In the genomic region with DNA sequence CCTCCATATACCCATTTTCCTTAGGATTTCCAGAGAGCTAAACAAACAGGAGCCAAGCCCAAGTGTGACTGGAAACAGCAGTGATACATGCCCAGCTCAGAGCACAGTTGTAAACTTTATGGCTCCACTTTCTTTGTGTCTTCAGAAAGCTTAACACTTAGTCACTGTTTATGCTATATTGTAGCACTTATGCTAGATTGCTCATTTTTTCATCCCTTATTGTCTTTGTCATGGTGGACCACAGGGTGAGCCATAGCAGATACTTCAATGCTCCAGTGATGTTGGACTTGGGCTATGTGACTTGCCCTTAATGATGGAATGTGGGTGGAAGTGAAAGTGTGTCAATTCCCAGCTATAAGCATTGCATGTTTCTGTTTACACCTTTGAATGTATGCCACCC, we compare ENCODE assay signal across 27 cellular contexts.
A peak's percentile ranks its signal among the peaks of the same experiment; 100 is the strongest.
DNase-seq lines count a peak whose midpoint lies in the region; ATAC-seq, FAIRE-seq and TF ChIP-seq lines count a peak whose summit lies in the region.
"Had no signal": no experiment of that assay in that cellular context is flagged by ENCODE, and none has a peak within 500 bp of the region (broad histone marks: within the 10 kb centered on the region; RNA-seq: fewer than 3 reads in every experiment).

No MANE protein-coding gene starts in this region.

- H3K27me3 ChIP-seq in PC-3 (ENCODE audit: low read length) (no peaks in the 10 kb centered on the region), small intestine (ENCODE audit: control insufficient read depth in 2 of 2, insufficient read depth in 2 of 2, low read length in 2 of 2) (no peaks in the 10 kb centered on the region)
- H3K27me3 ChIP-seq: BLaER1 had no signal

- H4K20me1 ChIP-seq in PC-3 (ENCODE audit: low read length), result no peaks in the 10 kb centered on the region
- H4K20me1 ChIP-seq: BLaER1 had no signal

- no peak for ATAC-seq in PC-3
- ATAC-seq: GM23338, HCT116, HepG2, Panc1 had no signal

- no peak for TF ChIP-seq CTCF in PC-3 (conservative IDR thresholded peaks at IDR 0.05; ENCODE audit: low read depth, low read length)

- H3K4me1 ChIP-seq in PC-3 (ENCODE audit: insufficient read depth, low read length) (peaks cover 26% of the 10 kb centered on the region), small intestine (ENCODE audit: control insufficient read depth in 2 of 2, insufficient read depth in 1 of 2, low read depth in 1 of 2, low read length in 1 of 2) (peaks cover 0 to 4% of the 10 kb centered on the region in 2 donors)
- H3K4me1 ChIP-seq: BLaER1 had no signal

- BruUV-seq in PC-3 (replicated peaks; lab: Mats Ljungman, UMichigan), result no TSS peak

- intact Hi-C loops in PC-3 (cut with micrococcal nuclease), result no loop called here

- H3K9me3 ChIP-seq in PC-3 (ENCODE audit: low read length) (no peaks in the 10 kb centered on the region), small intestine (ENCODE audit: control insufficient read depth, low read depth) (no peaks in the 10 kb centered on the region)
- H3K9me3 ChIP-seq: BLaER1 had no signal

- CTCF ChIA-PET in PC-3 (lab: Charles Lee), result no interaction called here

- no peak overlapping the region for H2AFZ ChIP-seq in PC-3 (ENCODE audit: low read length)
- H2AFZ ChIP-seq: GM23338 had no signal

- H3K4me3 ChIP-seq in PC-3 (ENCODE audit: low read length), result no peak overlapping the region
- H3K4me3 ChIP-seq in small intestine (ENCODE audit: low read depth in 1 of 2, low read length in 2 of 2), result no peak overlapping the region
- H3K4me3 ChIP-seq: BLaER1, GM23338 had no signal

- POLR2A ChIA-PET in PC-3 (lab: Charles Lee; ENCODE audit: unreplicated experiment), result no interaction called here

- H3K27ac ChIP-seq in PC-3 (ENCODE audit: low read length) (no peak overlapping the region), epithelial cell of prostate (peak overlapping the region; percentile 36), small intestine (ENCODE audit: low read depth in 1 of 2, low read length in 1 of 2) (no peak overlapping the region)
- H3K27ac ChIP-seq: BLaER1, RWPE1 had no signal

- H3F3A ChIP-seq in PC-3 (ENCODE audit: low read length, unreplicated experiment), result no peaks in the 10 kb centered on the region

- H3K9me2 ChIP-seq in PC-3 (replicated peaks; ENCODE audit: low read length), result no peaks in the 10 kb centered on the region

- no peaks in the 10 kb centered on the region for H3K36me3 ChIP-seq in PC-3 (ENCODE audit: low read depth, low read length)
- H3K36me3 ChIP-seq in small intestine (ENCODE audit: control insufficient read depth in 2 of 2, insufficient read depth in 2 of 2, low read length in 2 of 2), result no peaks in the 10 kb centered on the region
- H3K36me3 ChIP-seq: BLaER1 had no signal

- H3K79me2 ChIP-seq in PC-3 (ENCODE audit: low read length), result no peaks in the 10 kb centered on the region

- no peak for FAIRE-seq in small intestine (lab: Jason Lieb, UNC)
- FAIRE-seq: GM12891, HepG2 had no signal

- H3K4me2 ChIP-seq in PC-3 (ENCODE audit: low read length), result no peak overlapping the region
- H3K4me2 ChIP-seq: BLaER1, GM23338 had no signal

- peak; percentile 42 for DNase-seq in ELR (ENCODE audit: low read depth)
- peak; percentile 23 for DNase-seq in PC-3
- peak; percentile 64 for DNase-seq in epithelial cell of prostate (ENCODE audit: low read depth, low spot score)
- peak; percentile 2 for DNase-seq in small intestine
- DNase-seq in stimulated activated naive CD4-positive, alpha-beta T cell treated with Interleukin-2 at 50 U/mL for 16 hours (lab: John Stamatoyannopoulos, UW), result no peak
- no peak for DNase-seq in LoVo (ENCODE audit: low spot score)
- DNase-seq in NCI-H748 (lab: John Stamatoyannopoulos, UW; ENCODE audit: unreplicated experiment), result no peak
- no peak for DNase-seq in C1 segment of cervical spinal cord (lab: John Stamatoyannopoulos, UW)
- DNase-seq: CD4-positive, alpha-beta memory T cell; COR-L47; DMS53; EL; GF-D8; Karpas-422; NCI-H1105 treated with DMSO at 0.1 percent for 48 hours; NCI-H146; NCI-H2029 treated with DMSO at 0.1 percent for 48 hours; NCI-H446 treated with DMSO at 0.1 percent for 48 hours; NCI-H526; SHP77 had no signal

- no peak overlapping the region for H3K9ac ChIP-seq in PC-3 (ENCODE audit: low read length)
- H3K9ac ChIP-seq: BLaER1 had no signal

Comparison
In these comparisons a context has a peak if more than half of its experiments do, and no peak if none do; other contexts are left out.
1. DNase-seq: peak in ELR (single experiment), PC-3 (single experiment), epithelial cell of prostate (single experiment) and small intestine (single experiment); none in stimulated activated naive CD4-positive, alpha-beta T cell treated with Interleukin-2 at 50 U/mL for 16 hours (single experiment), LoVo (single experiment), NCI-H748 (single experiment) and C1 segment of cervical spinal cord (0 of 14).